Comparison of ENCODE assay signal across 13 cellular contexts in the genomic region with DNA sequence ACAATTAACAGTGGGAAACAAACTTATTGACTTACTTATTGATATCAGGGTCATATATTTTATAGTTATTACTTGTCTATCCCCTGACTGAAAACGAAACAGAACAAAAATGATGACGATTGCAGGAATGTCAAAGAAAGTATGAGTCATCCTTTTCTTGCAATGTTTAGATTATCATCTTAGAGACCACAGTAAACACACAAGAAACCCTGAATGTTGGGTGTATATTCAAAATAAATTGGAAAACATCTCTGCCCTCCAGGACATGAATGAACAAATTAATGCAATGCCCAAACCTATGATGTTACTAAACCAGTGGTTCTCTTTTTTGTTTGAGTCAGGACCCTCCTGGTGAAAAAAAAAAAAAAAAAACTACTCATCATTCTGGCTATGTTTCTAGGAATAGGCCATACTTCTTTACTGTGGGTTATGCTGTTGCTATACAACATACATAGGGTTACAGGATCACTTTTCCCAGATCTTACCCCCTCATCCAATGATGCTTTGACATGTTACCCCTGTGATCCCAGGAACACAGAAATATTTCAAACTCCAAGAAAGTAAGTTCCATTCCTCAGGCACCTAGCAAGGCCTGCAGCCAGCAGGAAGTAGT.
DNase-seq lines count a peak whose midpoint lies in the region; ATAC-seq, FAIRE-seq and TF ChIP-seq lines count a peak whose summit lies in the region.
"Had no signal": no experiment of that assay in that cellular context is flagged by ENCODE, and none has a peak within 500 bp of the region (broad histone marks: within the 10 kb centered on the region; RNA-seq: fewer than 3 reads in every experiment).

No MANE protein-coding gene starts in this region.

- H3K27me3 Mint-ChIP-seq in activated CD4-positive, alpha-beta T cell treated with anti-CD3 and anti-CD28 coated beads for 36 hours, result no peaks in the 10 kb centered on the region

- no peak overlapping the region for H3K4me2 ChIP-seq in SK-N-SH

- peaks cover 2% of the 10 kb centered on the region for H3K9me3 Mint-ChIP-seq in activated CD4-positive, alpha-beta T cell treated with anti-CD3 and anti-CD28 coated beads for 36 hours (ENCODE audit: low read depth)

- TF ChIP-seq EP300 in SK-N-SH (IDR thresholded peaks at IDR 0.05; ENCODE audit: borderline replicate concordance in 1 of 2, low read depth in 1 of 2, low read length in 1 of 2), result no peak

- H3K9me3 ChIP-seq in SK-N-SH (no peaks in the 10 kb centered on the region), small intestine (ENCODE audit: control insufficient read depth, low read depth) (no peaks in the 10 kb centered on the region)
- H3K9me3 ChIP-seq: psoas muscle had no signal

- H3F3A ChIP-seq in SK-N-SH (replicated peaks; ENCODE audit: insufficient read depth), result no peaks in the 10 kb centered on the region

- no peaks in the 10 kb centered on the region for H3K79me2 ChIP-seq in SK-N-SH (ENCODE audit: insufficient read depth)

- POLR2A ChIA-PET in SK-N-SH (lab: Yijun Ruan, JAX), result no interaction called here
- POLR2A ChIA-PET in activated CD4-positive, alpha-beta T cell treated with anti-CD3 and anti-CD28 coated beads for 36 hours (lab: Charles Lee), result no interaction called here

- no peak for DNase-seq in H54 (ENCODE audit: insufficient read length, low spot score)
- no peak for DNase-seq in SK-N-SH
- DNase-seq in fibroblast of the conjunctiva (ENCODE audit: low read depth), result peak; percentile 84
- peak; percentile 83 for DNase-seq in small intestine
- no peak for DNase-seq in epidermal melanocyte (ENCODE audit: insufficient read length, low spot score)
- DNase-seq in D721Med (ENCODE audit: insufficient read length, low spot score), result no peak
- no peak for DNase-seq in D341Med (ENCODE audit: low spot score)
- DNase-seq in activated CD4-positive, alpha-beta T cell treated with anti-CD3 and anti-CD28 coated beads for 36 hours, result no peak
- DNase-seq: activated CD4-positive, CD25-positive, alpha-beta regulatory T cell; NCI-H1694; psoas muscle had no signal

- no peaks in the 10 kb centered on the region for H3K36me3 ChIP-seq in SK-N-SH (replicated peaks in 1 of 2; ENCODE audit: control insufficient read depth in 1 of 2, insufficient read depth in 2 of 2, low read length in 1 of 2)
- no peaks in the 10 kb centered on the region for H3K36me3 ChIP-seq in small intestine (ENCODE audit: control insufficient read depth in 2 of 2, insufficient read depth in 2 of 2, low read length in 2 of 2)

- no peak overlapping the region for H3K9ac ChIP-seq in SK-N-SH

- H3K4me1 ChIP-seq in SK-N-SH (ENCODE audit: control insufficient read depth in 1 of 2, insufficient read depth in 2 of 2, low read depth in 1 of 2, low read length in 1 of 2) (no peaks in the 10 kb centered on the region), small intestine (ENCODE audit: control insufficient read depth in 2 of 2, insufficient read depth in 1 of 2, low read depth in 1 of 2, low read length in 1 of 2) (peaks cover 0 to 3% of the 10 kb centered on the region in 2 donors)
- H3K4me1 ChIP-seq: psoas muscle had no signal

- peak overlapping the region in 1 of 2 experiments; percentile 64; a peak in 2 of 4 replicates for H3K27ac ChIP-seq in SK-N-SH (ENCODE audit: low read depth in 2 of 2, low read length in 1 of 2)
- no peak overlapping the region for H3K27ac ChIP-seq in small intestine (ENCODE audit: low read depth in 1 of 2, low read length in 1 of 2)
- H3K27ac ChIP-seq: psoas muscle had no signal

- no peaks in the 10 kb centered on the region for H4K20me1 ChIP-seq in SK-N-SH (ENCODE audit: insufficient read depth)

- H3K9me2 ChIP-seq in SK-N-SH, result no peaks in the 10 kb centered on the region

- no peak overlapping the region for H3K27ac Mint-ChIP-seq in activated CD4-positive, alpha-beta T cell treated with anti-CD3 and anti-CD28 coated beads for 36 hours

- no peak overlapping the region for H2AFZ ChIP-seq in SK-N-SH (ENCODE audit: low read depth)

- no peaks in the 10 kb centered on the region for H3K36me3 Mint-ChIP-seq in activated CD4-positive, alpha-beta T cell treated with anti-CD3 and anti-CD28 coated beads for 36 hours (ENCODE audit: low read depth)

- intact Hi-C loops in activated CD4-positive, alpha-beta T cell treated with anti-CD3 and anti-CD28 coated beads for 36 hours (cut with DNase I, micrococcal nuclease), result no loop called here

- WGBS in SK-N-SH (ENCODE audit: low lambda C conversion rate), result 15% methylated on average over 2 of the region's 2 CpGs
- 3 to 20% (median 11%) methylated on average over 2 of the region's 2 CpGs for WGBS in small intestine, 3 donors

- H3K4me3 Mint-ChIP-seq in activated CD4-positive, alpha-beta T cell treated with anti-CD3 and anti-CD28 coated beads for 36 hours, result no peak overlapping the region

- no peak for TF ChIP-seq POLR2A in H54 (IDR thresholded peaks at IDR 0.05; ENCODE audit: low read depth, low read length)

- no peak for ATAC-seq in activated CD4-positive, alpha-beta T cell treated with anti-CD3 and anti-CD28 coated beads for 36 hours
- ATAC-seq: left lobe of liver, psoas muscle had no signal

- peak; percentile 92 for FAIRE-seq in H54 (lab: Jason Lieb, UNC)
- FAIRE-seq in small intestine (lab: Jason Lieb, UNC), result no peak
- no peak for FAIRE-seq in D721Med (lab: Jason Lieb, UNC)
- FAIRE-seq: H1 had no signal

- H3K4me3 ChIP-seq in SK-N-SH (ENCODE audit: low read depth in 2 of 2, low read length in 1 of 2) (no peak overlapping the region), small intestine (ENCODE audit: low read depth in 1 of 2, low read length in 2 of 2) (no peak overlapping the region)
- H3K4me3 ChIP-seq: psoas muscle had no signal

- H3K27me3 ChIP-seq in SK-N-SH (ENCODE audit: insufficient read depth) (no peaks in the 10 kb centered on the region), small intestine (ENCODE audit: control insufficient read depth in 2 of 2, insufficient read depth in 2 of 2, low read length in 2 of 2) (no peaks in the 10 kb centered on the region)

- TF ChIP-seq CTCF in SK-N-SH (IDR thresholded peaks at IDR 0.05), result no peak
- no peak for TF ChIP-seq CTCF in D721Med (IDR thresholded peaks at IDR 0.05; ENCODE audit: insufficient read depth, missing control alignments)

- CTCF ChIA-PET in SK-N-SH (lab: Yijun Ruan, JAX), result no interaction called here
- CTCF ChIA-PET in activated CD4-positive, alpha-beta T cell treated with anti-CD3 and anti-CD28 coated beads for 36 hours (lab: Charles Lee), result no interaction called here

- H3K4me1 Mint-ChIP-seq in activated CD4-positive, alpha-beta T cell treated with anti-CD3 and anti-CD28 coated beads for 36 hours, result no peaks in the 10 kb centered on the region

- no peak for TF ChIP-seq RAD21 in SK-N-SH (IDR thresholded peaks at IDR 0.05; ENCODE audit: low read length)

TF ChIP-seq in SK-N-SH, 30 proteins besides CTCF, POLR2A, EP300 and RAD21 (continues in another document):
- TF ChIP-seq EZH2phosphoT487 (IDR thresholded peaks at IDR 0.05; ENCODE audit: borderline replicate concordance, low read depth), result no peak
- TF ChIP-seq, protein P1, sequence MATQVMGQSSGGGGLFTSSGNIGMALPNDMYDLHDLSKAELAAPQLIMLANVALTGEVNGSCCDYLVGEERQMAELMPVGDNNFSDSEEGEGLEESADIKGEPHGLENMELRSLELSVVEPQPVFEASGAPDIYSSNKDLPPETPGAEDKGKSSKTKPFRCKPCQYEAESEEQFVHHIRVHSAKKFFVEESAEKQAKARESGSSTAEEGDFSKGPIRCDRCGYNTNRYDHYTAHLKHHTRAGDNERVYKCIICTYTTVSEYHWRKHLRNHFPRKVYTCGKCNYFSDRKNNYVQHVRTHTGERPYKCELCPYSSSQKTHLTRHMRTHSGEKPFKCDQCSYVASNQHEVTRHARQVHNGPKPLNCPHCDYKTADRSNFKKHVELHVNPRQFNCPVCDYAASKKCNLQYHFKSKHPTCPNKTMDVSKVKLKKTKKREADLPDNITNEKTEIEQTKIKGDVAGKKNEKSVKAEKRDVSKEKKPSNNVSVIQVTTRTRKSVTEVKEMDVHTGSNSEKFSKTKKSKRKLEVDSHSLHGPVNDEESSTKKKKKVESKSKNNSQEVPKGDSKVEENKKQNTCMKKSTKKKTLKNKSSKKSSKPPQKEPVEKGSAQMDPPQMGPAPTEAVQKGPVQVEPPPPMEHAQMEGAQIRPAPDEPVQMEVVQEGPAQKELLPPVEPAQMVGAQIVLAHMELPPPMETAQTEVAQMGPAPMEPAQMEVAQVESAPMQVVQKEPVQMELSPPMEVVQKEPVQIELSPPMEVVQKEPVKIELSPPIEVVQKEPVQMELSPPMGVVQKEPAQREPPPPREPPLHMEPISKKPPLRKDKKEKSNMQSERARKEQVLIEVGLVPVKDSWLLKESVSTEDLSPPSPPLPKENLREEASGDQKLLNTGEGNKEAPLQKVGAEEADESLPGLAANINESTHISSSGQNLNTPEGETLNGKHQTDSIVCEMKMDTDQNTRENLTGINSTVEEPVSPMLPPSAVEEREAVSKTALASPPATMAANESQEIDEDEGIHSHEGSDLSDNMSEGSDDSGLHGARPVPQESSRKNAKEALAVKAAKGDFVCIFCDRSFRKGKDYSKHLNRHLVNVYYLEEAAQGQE (IDR thresholded peaks at IDR 0.05; ENCODE audit: low read depth, low read length), result no peak
- peak; percentile 45 for TF ChIP-seq JUND (IDR thresholded peaks at IDR 0.05)
- no peak for TF ChIP-seq MEF2A (IDR thresholded peaks at IDR 0.05; ENCODE audit: borderline replicate concordance, low read depth)
- TF ChIP-seq POLR2AphosphoS5 (IDR thresholded peaks at IDR 0.05; ENCODE audit: low read depth, low read length), result no peak
- TF ChIP-seq, protein P2, sequence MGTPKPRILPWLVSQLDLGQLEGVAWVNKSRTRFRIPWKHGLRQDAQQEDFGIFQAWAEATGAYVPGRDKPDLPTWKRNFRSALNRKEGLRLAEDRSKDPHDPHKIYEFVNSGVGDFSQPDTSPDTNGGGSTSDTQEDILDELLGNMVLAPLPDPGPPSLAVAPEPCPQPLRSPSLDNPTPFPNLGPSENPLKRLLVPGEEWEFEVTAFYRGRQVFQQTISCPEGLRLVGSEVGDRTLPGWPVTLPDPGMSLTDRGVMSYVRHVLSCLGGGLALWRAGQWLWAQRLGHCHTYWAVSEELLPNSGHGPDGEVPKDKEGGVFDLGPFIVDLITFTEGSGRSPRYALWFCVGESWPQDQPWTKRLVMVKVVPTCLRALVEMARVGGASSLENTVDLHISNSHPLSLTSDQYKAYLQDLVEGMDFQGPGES (IDR thresholded peaks at IDR 0.05; ENCODE audit: low read depth, low read length), result no peak
- peak; percentile 51; the same call in 1 of the 2 replicates for TF ChIP-seq FOSL2 (IDR thresholded peaks at IDR 0.05; ENCODE audit: borderline replicate concordance, low read depth)
- TF ChIP-seq FOXJ3 (CRISPR knock-in tag; IDR thresholded peaks at IDR 0.05), result no peak
- TF ChIP-seq, protein P3, sequence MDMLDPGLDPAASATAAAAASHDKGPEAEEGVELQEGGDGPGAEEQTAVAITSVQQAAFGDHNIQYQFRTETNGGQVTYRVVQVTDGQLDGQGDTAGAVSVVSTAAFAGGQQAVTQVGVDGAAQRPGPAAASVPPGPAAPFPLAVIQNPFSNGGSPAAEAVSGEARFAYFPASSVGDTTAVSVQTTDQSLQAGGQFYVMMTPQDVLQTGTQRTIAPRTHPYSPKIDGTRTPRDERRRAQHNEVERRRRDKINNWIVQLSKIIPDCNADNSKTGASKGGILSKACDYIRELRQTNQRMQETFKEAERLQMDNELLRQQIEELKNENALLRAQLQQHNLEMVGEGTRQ (IDR thresholded peaks at IDR 0.05; ENCODE audit: borderline replicate concordance, low read depth, low read length), result no peak

Comparison
In these comparisons a context has a peak if more than half of its experiments do, and no peak if none do; other contexts are left out.
1. DNase-seq: peak in fibroblast of the conjunctiva (single experiment) and small intestine (single experiment); none in H54 (single experiment), SK-N-SH (single experiment), epidermal melanocyte (single experiment), D721Med (single experiment), D341Med (single experiment) and activated CD4-positive, alpha-beta T cell treated with anti-CD3 and anti-CD28 coated beads for 36 hours (single experiment).